ENCODE assay signal across 24 cellular contexts in genomic region chr2:74696758-74697327, GRCh38. TPM values are rescaled to one million over a fixed set of nuclear protein-coding genes. Genes with fewer than 3 reads are reported as not detected.
DNase-seq lines count a peak whose midpoint lies in the region; ATAC-seq, FAIRE-seq and TF ChIP-seq lines count a peak whose summit lies in the region.
"Had no signal": no experiment of that assay in that cellular context is flagged by ENCODE, and none has a peak within 500 bp of the region (broad histone marks: within the 10 kb centered on the region; RNA-seq: fewer than 3 reads in every experiment).

No MANE protein-coding gene starts in this region.

- no peak for FAIRE-seq in astrocyte (lab: Jason Lieb, UNC)
- FAIRE-seq: kidney had no signal

- H3K9me3 Mint-ChIP-seq in astrocyte (ENCODE audit: unreplicated experiment), result no peaks in the 10 kb centered on the region
- H3K9me3 Mint-ChIP-seq: activated CD8-positive, alpha-beta T cell treated with anti-CD3 and anti-CD28 coated beads for 36 hours; activated naive CD4-positive, alpha-beta T cell treated with anti-CD3 and anti-CD28 coated beads for 36 hours; activated T-cell treated with anti-CD3 and anti-CD28 coated beads, Interleukin-2, amount 50 U/mL, for 24 hours; stimulated activated effector memory CD8-positive, alpha-beta T cell treated with anti-CD3 and anti-CD28 coated beads, Interleukin-12 subunit alpha, Interleukin-12 subunit beta, amount 100 ng/mL, for 72 hours had no signal

- intact Hi-C loops in gastrocnemius medialis (cut with DNase I; ENCODE audit: low total_unique reads), result no loop called here

- H3K4me2 ChIP-seq in GM23248 (ENCODE audit: unreplicated experiment) (no peak overlapping the region), astrocyte (ENCODE audit: low read length) (no peak overlapping the region)

- H3K9ac ChIP-seq in GM23248 (no peak overlapping the region), astrocyte (ENCODE audit: low read length) (no peak overlapping the region)

- H3K9me3 ChIP-seq in GM23248 (ENCODE audit: low read depth) (no peaks in the 10 kb centered on the region), astrocyte (ENCODE audit: insufficient read depth, low read depth, low read length) (no peaks in the 10 kb centered on the region), gastrocnemius medialis (no peaks in the 10 kb centered on the region)

- in situ Hi-C loops in GM23248 (cut with MboI), result loop anchor here (25.0 kb wide), 1 partner anchor 690 kb away; no protein-coding TSS in a partner anchor
- in situ Hi-C loops in gastrocnemius medialis (cut with MboI; ENCODE audit: low sequenced_read_pairs in 4 of 4), result loop anchor here in 1 of 4 donors (25.0 kb wide), 1 partner anchor 915 kb away; no protein-coding TSS in a partner anchor

- no peaks in the 10 kb centered on the region for H4K20me1 ChIP-seq in GM23248 (ENCODE audit: insufficient read depth)
- H4K20me1 ChIP-seq in astrocyte (ENCODE audit: insufficient read depth, low read length), result no peaks in the 10 kb centered on the region

- H3K36me3 ChIP-seq in GM23248 (ENCODE audit: low read depth) (no peaks in the 10 kb centered on the region), astrocyte (ENCODE audit: insufficient read depth, low read length) (no peaks in the 10 kb centered on the region), gastrocnemius medialis (no peaks in the 10 kb centered on the region)

- ATAC-seq in gastrocnemius medialis, result no peak
- ATAC-seq: activated CD4-positive, CD25-positive, alpha-beta regulatory T cell treated with anti-CD3 and anti-CD28 coated beads, Interleukin-2, amount 50 U/mL, for 24 hours; activated CD8-positive, alpha-beta T cell treated with anti-CD3 and anti-CD28 coated beads for 36 hours; HCT116; right cardiac atrium; stimulated activated effector memory CD8-positive, alpha-beta T cell treated with anti-CD3 and anti-CD28 coated beads, Interleukin-12 subunit alpha, Interleukin-12 subunit beta, amount 100 ng/mL, for 72 hours had no signal

- H3K27ac ChIP-seq in GM23248, result no peak overlapping the region
- H3K27ac ChIP-seq in astrocyte (ENCODE audit: low read depth, low read length), result no peak overlapping the region
- peak overlapping the region in 3 of 4 donors; percentile 52 to 72 (median 60) for H3K27ac ChIP-seq in gastrocnemius medialis

- no peaks in the 10 kb centered on the region for H3F3A ChIP-seq in GM23248 (ENCODE audit: insufficient read depth)

- H3K4me1 Mint-ChIP-seq in astrocyte (ENCODE audit: low read depth, unreplicated experiment), result no peaks in the 10 kb centered on the region

- no peak overlapping the region for H3K27ac Mint-ChIP-seq in astrocyte (ENCODE audit: unreplicated experiment)
- H3K27ac Mint-ChIP-seq: activated CD8-positive, alpha-beta T cell treated with anti-CD3 and anti-CD28 coated beads for 36 hours; activated naive CD4-positive, alpha-beta T cell treated with anti-CD3 and anti-CD28 coated beads for 36 hours; activated T-cell treated with anti-CD3 and anti-CD28 coated beads, Interleukin-2, amount 50 U/mL, for 24 hours; stimulated activated effector memory CD8-positive, alpha-beta T cell treated with anti-CD3 and anti-CD28 coated beads, Interleukin-12 subunit alpha, Interleukin-12 subunit beta, amount 100 ng/mL, for 72 hours had no signal

- H2AFZ ChIP-seq in GM23248 (no peak overlapping the region), astrocyte (ENCODE audit: low read depth, low read length) (no peak overlapping the region)

- no peak for TF ChIP-seq POLR2A in gastrocnemius medialis (IDR thresholded peaks at IDR 0.05)

- no peak overlapping the region for H3K4me3 Mint-ChIP-seq in astrocyte (ENCODE audit: unreplicated experiment)
- H3K4me3 Mint-ChIP-seq: activated CD8-positive, alpha-beta T cell treated with anti-CD3 and anti-CD28 coated beads for 36 hours; activated naive CD4-positive, alpha-beta T cell treated with anti-CD3 and anti-CD28 coated beads for 36 hours; activated T-cell treated with anti-CD3 and anti-CD28 coated beads, Interleukin-2, amount 50 U/mL, for 24 hours; stimulated activated effector memory CD8-positive, alpha-beta T cell treated with anti-CD3 and anti-CD28 coated beads, Interleukin-12 subunit alpha, Interleukin-12 subunit beta, amount 100 ng/mL, for 72 hours had no signal

- peaks cover 6% of the 10 kb centered on the region; the same call in 1 of the 2 replicates for H3K4me1 ChIP-seq in GM23248 (ENCODE audit: insufficient read depth)
- no peaks in the 10 kb centered on the region for H3K4me1 ChIP-seq in astrocyte (ENCODE audit: insufficient read depth, low read length)
- peaks cover 44 to 47% of the 10 kb centered on the region in 2 donors for H3K4me1 ChIP-seq in gastrocnemius medialis

- H3K27me3 ChIP-seq in GM23248 (replicated peaks; ENCODE audit: insufficient read depth) (no peaks in the 10 kb centered on the region), astrocyte (ENCODE audit: insufficient read depth, low read length) (peaks cover 20% of the 10 kb centered on the region), gastrocnemius medialis (no peaks in the 10 kb centered on the region)

- WGBS in GM23248 (ENCODE audit: low coverage in 1 of 2, low lambda C conversion rate in 2 of 2, missing lambda C conversion rate in 2 of 2), 2 experiments, result 27 to 43% methylated on average over 2 of the region's 2 CpGs

- TF ChIP-seq CTCF in astrocyte (IDR thresholded peaks at IDR 0.05; ENCODE audit: insufficient read depth, low read depth, low read length) (no peak), gastrocnemius medialis (IDR thresholded peaks at IDR 0.05 in 4 of 5, conservative IDR thresholded peaks at IDR 0.05 in 1 of 5) (no peak)

- no peaks in the 10 kb centered on the region for H3K9me2 ChIP-seq in GM23248 (ENCODE audit: insufficient read depth)

- H3K27me3 Mint-ChIP-seq in astrocyte (ENCODE audit: low read depth, unreplicated experiment), result peaks cover 19% of the 10 kb centered on the region
- H3K27me3 Mint-ChIP-seq: activated CD8-positive, alpha-beta T cell treated with anti-CD3 and anti-CD28 coated beads for 36 hours; activated T-cell treated with anti-CD3 and anti-CD28 coated beads, Interleukin-2, amount 50 U/mL, for 24 hours had no signal

- H3K4me3 ChIP-seq in GM23248, result no peak overlapping the region
- no peak overlapping the region for H3K4me3 ChIP-seq in astrocyte (ENCODE audit: insufficient read depth, low read depth, low read length)
- H3K4me3 ChIP-seq in gastrocnemius medialis, result no peak overlapping the region
- H3K4me3 ChIP-seq: lung had no signal

- no peaks in the 10 kb centered on the region for H3K79me2 ChIP-seq in GM23248 (ENCODE audit: insufficient read depth)
- no peaks in the 10 kb centered on the region for H3K79me2 ChIP-seq in astrocyte (ENCODE audit: insufficient read depth, low read length)

- no peaks in the 10 kb centered on the region for H3K36me3 Mint-ChIP-seq in astrocyte (ENCODE audit: low read depth, unreplicated experiment)
- H3K36me3 Mint-ChIP-seq: stimulated activated effector memory CD8-positive, alpha-beta T cell treated with anti-CD3 and anti-CD28 coated beads, Interleukin-12 subunit alpha, Interleukin-12 subunit beta, amount 100 ng/mL, for 72 hours had no signal

- peak; percentile 47 for DNase-seq in GM23248
- DNase-seq in astrocyte (ENCODE audit: low read depth), result peak; percentile 6
- peak; percentile 91 for DNase-seq in fibroblast of peridontal ligament (ENCODE audit: extremely low read depth)
- no peak for DNase-seq in gastrocnemius medialis
- DNase-seq in activated CD8-positive, alpha-beta memory T cell treated with anti-CD3 and anti-CD28 coated beads for 24 hours, result no peak
- DNase-seq in iPS-NIHi11 (ENCODE audit: low spot score), result no peak
- DNase-seq in DMS 273 (lab: John Stamatoyannopoulos, UW; ENCODE audit: unreplicated experiment), result no peak
- DNase-seq: activated CD8-positive, alpha-beta T cell treated with anti-CD3 and anti-CD28 coated beads for 36 hours; activated naive CD4-positive, alpha-beta T cell treated with anti-CD3 and anti-CD28 coated beads for 36 hours; activated T-cell treated with anti-CD3 and anti-CD28 coated beads, Interleukin-2, amount 50 U/mL, for 24 hours; aorta; DND-41; effector memory CD4-positive, alpha-beta T cell; foreskin melanocyte; kidney; NCI-H1417 treated with DMSO at 0.1 percent for 48 hours; NCI-H526 treated with DMSO at 0.1 percent for 48 hours; occipital lobe; right cardiac atrium had no signal

RNA-seq across cellular contexts. Expression of gene SEMA4F, which starts 42.8 kb away (rescaled TPM):
- 4.2 and 15.6 TPM in 2 replicates for total RNA-seq in GM23248 (2014; rRNA removed; shearing (Covaris generic))
- polyA plus RNA-seq in GM23248 (2016; fragmentation: Nextera tagmentation; extraction: Ambion mirVana), result 5.6 and 5.9 TPM in 2 replicates
- total RNA-seq in astrocyte, result 12.5 and 13.9 TPM in 2 replicates
- total RNA-seq in gastrocnemius medialis, result 1 to 10 TPM in 3 of 4 donors, under 1 TPM in 1; 0.97 to 1.6 (median 1.4) TPM

RNA-seq across cellular contexts. Expression of gene M1AP, which starts 48.7 kb away (rescaled TPM):
- 0.25 and 1.5 TPM in 2 replicates for total RNA-seq in GM23248 (2014; rRNA removed; shearing (Covaris generic))
- 0.13 and 0.18 TPM in 2 replicates for polyA plus RNA-seq in GM23248 (2016; fragmentation: Nextera tagmentation; extraction: Ambion mirVana)
- total RNA-seq in astrocyte, result 0.20 TPM in 1 of 2 replicates, not detected in the other
- under 1 TPM in 1 of 4 donors, not detected in 3; 0.20 TPM for total RNA-seq in gastrocnemius medialis
- total RNA-seq: activated CD8-positive, alpha-beta T cell treated with anti-CD3 and anti-CD28 coated beads for 36 hours; occipital lobe; temporal lobe had no signal
- polyA plus RNA-seq: aorta had no signal

Comparison
In these comparisons a context has a peak if more than half of its experiments do, and no peak if none do; other contexts are left out.
1. DNase-seq: peak in GM23248 (single experiment), astrocyte (single experiment) and fibroblast of peridontal ligament (single experiment); none in gastrocnemius medialis (0 of 2), activated CD8-positive, alpha-beta memory T cell treated with anti-CD3 and anti-CD28 coated beads for 24 hours (single experiment), iPS-NIHi11 (single experiment) and DMS 273 (single experiment).
2. H3K27ac ChIP-seq: peak in gastrocnemius medialis (3 of 4); none in GM23248 (single experiment) and astrocyte (single experiment).